Comparison of ENCODE assay signal across 12 cellular contexts in genomic region chr5:97095318-97095732, GRCh38. TPM values are rescaled to one million over a fixed set of nuclear protein-coding genes. Genes with fewer than 3 reads are reported as not detected.
DNase-seq lines count a peak whose midpoint lies in the region; ATAC-seq and TF ChIP-seq lines count a peak whose summit lies in the region.
"Had no signal": no experiment of that assay in that cellular context is flagged by ENCODE, and none has a peak within 500 bp of the region (broad histone marks: within the 10 kb centered on the region; RNA-seq: fewer than 3 reads in every experiment).

No MANE protein-coding gene starts in this region.

- no peaks in the 10 kb centered on the region for H3K9me3 ChIP-seq in osteoblast (ENCODE audit: low read depth, low read length)
- no peaks in the 10 kb centered on the region for H3K9me3 ChIP-seq in heart left ventricle

- no peaks in the 10 kb centered on the region for H3K36me3 ChIP-seq in osteoblast (ENCODE audit: insufficient read depth, low read length)
- no peaks in the 10 kb centered on the region for H3K36me3 ChIP-seq in heart left ventricle

- H3K4me3 ChIP-seq in osteoblast (ENCODE audit: insufficient read depth, low read length) (no peak overlapping the region), heart left ventricle (no peak overlapping the region)

- H3K4me2 ChIP-seq in osteoblast (ENCODE audit: insufficient read depth, low read length), result no peak overlapping the region

- DNase-seq in activated naive CD4-positive, alpha-beta T cell treated with anti-CD3 and anti-CD28 coated beads for 36 hours, result no peak
- no peak for DNase-seq in activated naive CD4-positive, alpha-beta T cell treated with Interleukin-2 at 50 U/mL for 16 hours
- no peak for DNase-seq in stimulated activated naive CD8-positive, alpha-beta T cell treated with anti-CD3 and anti-CD28 coated beads, Interleukin-15, Interleukin-2, amounts not matched to agents 100 U/mL and 50 U/mL, for 24 hours
- DNase-seq in osteoblast (ENCODE audit: insufficient read length, low spot score, missing footprints) (no peak), nucleus accumbens (lab: John Stamatoyannopoulos, UW) (no peak), heart left ventricle (no peak)
- DNase-seq: activated B cell treated with CpG ODN at 0.5 μM for 24 hours, aorta, NCI-H1930 had no signal

- H4K20me1 ChIP-seq in osteoblast (ENCODE audit: insufficient read depth, low read length), result no peaks in the 10 kb centered on the region

- H3K9me3 Mint-ChIP-seq in activated naive CD4-positive, alpha-beta T cell treated with anti-CD3 and anti-CD28 coated beads for 36 hours, result no peaks in the 10 kb centered on the region
- H3K9me3 Mint-ChIP-seq: activated B cell treated with CpG ODN at 0.5 μM for 24 hours had no signal

- H3K36me3 Mint-ChIP-seq in activated naive CD4-positive, alpha-beta T cell treated with anti-CD3 and anti-CD28 coated beads for 36 hours (ENCODE audit: low read depth), result no peaks in the 10 kb centered on the region

- H3K27ac Mint-ChIP-seq in activated naive CD4-positive, alpha-beta T cell treated with anti-CD3 and anti-CD28 coated beads for 36 hours, result peak overlapping the region; percentile 46
- H3K27ac Mint-ChIP-seq: activated B cell treated with CpG ODN at 0.5 μM for 24 hours had no signal

- H3K27me3 ChIP-seq in osteoblast (ENCODE audit: insufficient read depth, low read length) (peaks cover 15% of the 10 kb centered on the region), heart left ventricle (no peaks in the 10 kb centered on the region)

- H2AFZ ChIP-seq in osteoblast (ENCODE audit: low read length), result no peak overlapping the region

- intact Hi-C loops in activated naive CD4-positive, alpha-beta T cell treated with anti-CD3 and anti-CD28 coated beads for 36 hours (cut with micrococcal nuclease), result loop anchor here (1.0 to 5.0 kb wide), 8 partner anchors 87 to 1018 kb away; no protein-coding TSS in a partner anchor
- intact Hi-C loops in heart left ventricle (cut with DNase I), result no loop called here

- 87 to 96% (median 95%) methylated on average over 1 of the region's 1 CpG for WGBS in heart left ventricle, 4 donors

- H3K4me1 Mint-ChIP-seq in activated naive CD4-positive, alpha-beta T cell treated with anti-CD3 and anti-CD28 coated beads for 36 hours (ENCODE audit: low read depth), result peaks cover 16% of the 10 kb centered on the region

- H3K27me3 Mint-ChIP-seq in activated naive CD4-positive, alpha-beta T cell treated with anti-CD3 and anti-CD28 coated beads for 36 hours (ENCODE audit: low read depth), result peaks cover 6% of the 10 kb centered on the region
- H3K27me3 Mint-ChIP-seq: activated B cell treated with CpG ODN at 0.5 μM for 24 hours had no signal

- H3K27ac ChIP-seq in osteoblast (ENCODE audit: low read depth, low read length) (no peak overlapping the region), heart left ventricle (no peak overlapping the region)

- H3K4me3 Mint-ChIP-seq in activated naive CD4-positive, alpha-beta T cell treated with anti-CD3 and anti-CD28 coated beads for 36 hours, result no peak overlapping the region
- H3K4me3 Mint-ChIP-seq: activated B cell treated with CpG ODN at 0.5 μM for 24 hours had no signal

- TF ChIP-seq CTCF in osteoblast (IDR thresholded peaks at IDR 0.05; ENCODE audit: extremely low read depth, low read depth, low read length) (no peak), heart left ventricle (IDR thresholded peaks at IDR 0.05) (no peak)

- H3K79me2 ChIP-seq in osteoblast (ENCODE audit: insufficient read depth, low read length), result no peaks in the 10 kb centered on the region

- CTCF ChIA-PET in activated naive CD4-positive, alpha-beta T cell treated with anti-CD3 and anti-CD28 coated beads for 36 hours (lab: Charles Lee), result interaction anchor here (0.6 to 1.4 kb wide), 4 partner anchors 12 to 343 kb away, joined by 3 read pairs; partner anchors contain the start of gene LIX1

- no peak for TF ChIP-seq POLR2A in heart left ventricle (IDR thresholded peaks at IDR 0.05)

- ATAC-seq in HG02571 (IDR thresholded peaks at IDR 0.05; ENCODE audit: unreplicated experiment) (peak; percentile 25), HG03354 (IDR thresholded peaks at IDR 0.05; ENCODE audit: poor library complexity, severe bottlenecking, unreplicated experiment) (peak; percentile 50), heart left ventricle (no peak)
- ATAC-seq in stimulated activated naive CD8-positive, alpha-beta T cell treated with anti-CD3 and anti-CD28 coated beads, Interleukin-15, Interleukin-2, amounts not matched to agents 100 U/mL and 50 U/mL, for 24 hours, result peak; percentile 31

- H3K4me1 ChIP-seq in osteoblast (ENCODE audit: insufficient read depth, low read length), result no peaks in the 10 kb centered on the region
- peaks cover 0 to 15% (median 0%) of the 10 kb centered on the region in 12 donors for H3K4me1 ChIP-seq in heart left ventricle

RNA-seq across cellular contexts. Expression of gene LIX1, which starts 47.1 kb away (rescaled TPM):
- not detected for total RNA-seq in activated naive CD4-positive, alpha-beta T cell treated with anti-CD3 and anti-CD28 coated beads for 36 hours
- total RNA-seq in osteoblast (not detected in 2 replicates), heart left ventricle (under 1 TPM in 3 of 9 donors, not detected in 6; 0.12 to 0.33 (median 0.22) TPM)
- polyA plus RNA-seq in heart left ventricle, result not detected
- total RNA-seq: activated B cell treated with CpG ODN at 0.5 μM for 24 hours, aorta, RPMI7951 had no signal
- polyA plus RNA-seq: aorta had no signal

Comparison
In these comparisons a context has a peak if more than half of its experiments do, and no peak if none do; other contexts are left out.
1. ATAC-seq: peak in HG02571 (single experiment), HG03354 (single experiment) and stimulated activated naive CD8-positive, alpha-beta T cell treated with anti-CD3 and anti-CD28 coated beads, Interleukin-15, Interleukin-2, amounts not matched to agents 100 U/mL and 50 U/mL, for 24 hours (single experiment); none in heart left ventricle (0 of 4).